ENCODE assay signal across 25 cellular contexts in the genomic region with DNA sequence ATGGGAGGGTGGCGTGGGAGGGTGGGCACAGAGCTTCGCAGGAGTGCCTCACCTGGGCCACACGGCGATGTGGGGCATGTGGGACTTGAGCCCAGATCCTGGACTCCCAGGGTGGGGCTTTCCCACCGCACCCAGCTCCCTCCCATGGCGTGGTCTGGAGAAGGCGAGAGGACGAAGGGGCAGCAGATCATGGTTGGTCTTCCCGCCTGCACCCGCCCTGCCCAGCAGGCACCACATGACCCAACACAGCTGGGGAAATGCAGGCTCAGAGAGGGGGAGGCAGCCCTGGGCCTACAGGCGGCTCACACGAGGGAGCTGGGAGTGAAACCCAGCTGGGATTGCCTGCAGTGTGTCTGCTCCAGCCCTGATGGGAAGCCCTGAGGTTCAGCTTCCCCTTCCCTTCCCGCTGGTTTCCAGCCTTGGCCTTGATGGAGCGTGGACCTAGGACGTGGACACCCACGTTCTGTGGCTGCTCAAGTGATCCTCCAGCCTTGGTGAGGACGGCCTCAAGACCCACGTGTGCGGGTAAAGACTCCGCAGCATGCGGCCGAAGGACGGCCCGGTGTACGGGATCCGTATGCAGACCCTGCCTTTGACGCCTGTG. TPM values are rescaled to one million over a fixed set of nuclear protein-coding genes. Genes with fewer than 3 reads are reported as not detected.
DNase-seq lines count a peak whose midpoint lies in the region; ATAC-seq and TF ChIP-seq lines count a peak whose summit lies in the region.
"Had no signal": no experiment of that assay in that cellular context is flagged by ENCODE, and none has a peak within 500 bp of the region (broad histone marks: within the 10 kb centered on the region; RNA-seq: fewer than 3 reads in every experiment).

No MANE protein-coding gene starts in this region.

- ATAC-seq in heart right ventricle (peak in 7 of 8 donors; percentile 5 to 30 (median 13)), upper lobe of right lung (peak; percentile 12)
- ATAC-seq: left lobe of liver; stimulated activated effector memory CD8-positive, alpha-beta T cell treated with anti-CD3 and anti-CD28 coated beads, Interleukin-12 subunit alpha, Interleukin-12 subunit beta, amount 100 ng/mL, for 72 hours; T-helper 17 cell had no signal

- H3K4me2 ChIP-seq in neuronal stem cell (ENCODE audit: insufficient read depth, low read length, poor library complexity, severe bottlenecking) (no peak overlapping the region), mesendoderm (ENCODE audit: low read length) (no peak overlapping the region)
- H3K4me2 ChIP-seq: SK-N-SH, smooth muscle cell had no signal

- H3K4ac ChIP-seq in neuronal stem cell (ENCODE audit: low read length) = no peak overlapping the region
- H3K4ac ChIP-seq in mesendoderm (ENCODE audit: low read depth, low read length) = no peak overlapping the region

- H2AK5ac ChIP-seq in neuronal stem cell (ENCODE audit: low read depth, low read length) (no peak overlapping the region), mesendoderm (ENCODE audit: low read length) (no peak overlapping the region)

- peaks cover 19 to 40% (median 33%) of the 10 kb centered on the region in 9 donors for H3K4me1 ChIP-seq in heart right ventricle
- H3K4me1 ChIP-seq in neuronal stem cell (ENCODE audit: control insufficient read depth in 2 of 2, insufficient read depth in 1 of 2, low read depth in 1 of 2, low read length in 2 of 2) = peaks cover 0 to 3% of the 10 kb centered on the region in 2 donors
- H3K4me1 ChIP-seq in upper lobe of right lung = peaks cover 4% of the 10 kb centered on the region
- H3K4me1 ChIP-seq in testis = peaks cover 6% of the 10 kb centered on the region
- H3K4me1 ChIP-seq in mesendoderm (ENCODE audit: control insufficient read depth, low read depth, low read length) = no peaks in the 10 kb centered on the region
- H3K4me1 ChIP-seq: adrenal gland, prostate gland had no signal

- H2BK5ac ChIP-seq in neuronal stem cell (ENCODE audit: low read length) (no peak overlapping the region), mesendoderm (ENCODE audit: low read length) (no peak overlapping the region)

- no peak overlapping the region for H2BK15ac ChIP-seq in neuronal stem cell (ENCODE audit: low read length)
- no peak overlapping the region for H2BK15ac ChIP-seq in mesendoderm (replicated peaks; ENCODE audit: low read depth)

- H3K4me3 ChIP-seq in heart right ventricle = peak overlapping the region in 1 of 10 donors; percentile 22
- peak overlapping the region in 1 of 2 donors; percentile 38 for H3K4me3 ChIP-seq in neuronal stem cell (ENCODE audit: low read length in 2 of 2)
- no peak overlapping the region for H3K4me3 ChIP-seq in upper lobe of right lung
- no peak overlapping the region for H3K4me3 ChIP-seq in testis
- no peak overlapping the region for H3K4me3 ChIP-seq in mesendoderm (ENCODE audit: low read length)
- H3K4me3 ChIP-seq: adrenal gland, prostate gland, smooth muscle cell had no signal

- intact Hi-C loops in heart right ventricle (cut with DNase I) = loop anchor here in 4 of 10 donors (2.0 to 5.0 kb wide), 3 partner anchors 36 to 54 kb away; no protein-coding TSS in a partner anchor
- intact Hi-C loops in upper lobe of right lung (cut with DNase I) = no loop called here
- intact Hi-C loops in testis (cut with DNase I; ENCODE audit: low total_unique reads) = no loop called here

- peak overlapping the region; percentile 25 for H3K14ac ChIP-seq in neuronal stem cell (ENCODE audit: low read length)

- H3K27me3 ChIP-seq in heart right ventricle = peaks cover 0 to 6% (median 0%) of the 10 kb centered on the region in 7 donors
- peaks cover 0 to 6% (median 0%) of the 10 kb centered on the region in 3 experiments for H3K27me3 ChIP-seq in neuronal stem cell (ENCODE audit: control insufficient read depth in 3 of 3, insufficient read depth in 3 of 3, low read depth in 1 of 3, low read length in 3 of 3)
- H3K27me3 ChIP-seq in upper lobe of right lung = no peaks in the 10 kb centered on the region
- no peaks in the 10 kb centered on the region for H3K27me3 ChIP-seq in testis
- no peaks in the 10 kb centered on the region for H3K27me3 ChIP-seq in mesendoderm (ENCODE audit: insufficient read depth, low read length, poor library complexity)
- H3K27me3 ChIP-seq: adrenal gland had no signal

- WGBS in heart right ventricle, 2 donors = 68 to 72% methylated on average over 27 of the region's 27 CpGs
- WGBS in neuronal stem cell (ENCODE audit: extremely low coverage in 2 of 2, insufficient read length in 2 of 2, insufficient replicate concordance in 1 of 2), 2 donors = no CpG with 5 or more reads among the region's 27 CpGs
- 95 to 96% methylated on average over 8 to 27 of the region's 27 CpGs for WGBS in testis, 2 donors
- no CpG with 5 or more reads among the region's 27 CpGs for WGBS in mesendoderm (ENCODE audit: extremely low coverage, insufficient coverage, low lambda C conversion rate)

- H4K8ac ChIP-seq in neuronal stem cell (ENCODE audit: low read depth, low read length) (no peak overlapping the region), mesendoderm (ENCODE audit: low read depth, low read length) (no peak overlapping the region)

- no peak for TF ChIP-seq POLR2A in testis (IDR thresholded peaks at IDR 0.05)

- H3K23ac ChIP-seq in neuronal stem cell (ENCODE audit: low read depth, low read length, poor library complexity) (peak overlapping the region; percentile 73), mesendoderm (ENCODE audit: low read length) (no peak overlapping the region)

- no peak overlapping the region for H2AFZ ChIP-seq in neuronal stem cell (ENCODE audit: low read length)

- H2BK120ac ChIP-seq in neuronal stem cell (ENCODE audit: low read depth, low read length) (no peak overlapping the region), mesendoderm (ENCODE audit: low read depth, low read length) (no peak overlapping the region)

- H2BK12ac ChIP-seq in neuronal stem cell (ENCODE audit: low read length) = peak overlapping the region; percentile 30

- no peak overlapping the region for H3K56ac ChIP-seq in mesendoderm (ENCODE audit: low read length)

- H3K9me3 ChIP-seq in heart right ventricle = peaks cover 0 to 4% (median 0%) of the 10 kb centered on the region in 11 donors
- H3K9me3 ChIP-seq in neuronal stem cell (replicated peaks in 1 of 2; ENCODE audit: control insufficient read depth in 2 of 2, insufficient read depth in 1 of 2, low read depth in 1 of 2, low read length in 2 of 2) = peaks cover 0 to 8% of the 10 kb centered on the region in 2 donors
- H3K9me3 ChIP-seq in upper lobe of right lung = no peaks in the 10 kb centered on the region
- no peaks in the 10 kb centered on the region for H3K9me3 ChIP-seq in testis
- H3K9me3 ChIP-seq: adrenal gland, prostate gland, SK-N-SH had no signal

- H3K79me2 ChIP-seq in mesendoderm (ENCODE audit: control insufficient read depth, insufficient read depth, low read length) = no peaks in the 10 kb centered on the region

- peak in 1 of 9 donors; percentile 14 for TF ChIP-seq CTCF in heart right ventricle (IDR thresholded peaks at IDR 0.05)
- no peak for TF ChIP-seq CTCF in upper lobe of right lung (IDR thresholded peaks at IDR 0.05)
- TF ChIP-seq CTCF in testis (IDR thresholded peaks at IDR 0.05) = no peak

- peaks cover 0 to 64% (median 22%) of the 10 kb centered on the region in 9 donors for H3K36me3 ChIP-seq in heart right ventricle
- H3K36me3 ChIP-seq in neuronal stem cell (replicated peaks in 1 of 2; ENCODE audit: control insufficient read depth in 2 of 2, insufficient read depth in 2 of 2, low read length in 2 of 2) = no peaks in the 10 kb centered on the region
- peaks cover 11% of the 10 kb centered on the region for H3K36me3 ChIP-seq in upper lobe of right lung
- no peaks in the 10 kb centered on the region for H3K36me3 ChIP-seq in testis (ENCODE audit: low read depth, missing control alignments)
- no peaks in the 10 kb centered on the region for H3K36me3 ChIP-seq in mesendoderm (ENCODE audit: control insufficient read depth, insufficient read depth, low read length)
- H3K36me3 ChIP-seq: adrenal gland, brain microvascular endothelial cell, prostate gland had no signal

- no peak overlapping the region for H4K5ac ChIP-seq in mesendoderm (ENCODE audit: low read length)

- H3K9ac ChIP-seq in neuronal stem cell (ENCODE audit: low read depth, low read length, poor library complexity) (peak overlapping the region; percentile 44), mesendoderm (ENCODE audit: low read length) (no peak overlapping the region)
- H3K9ac ChIP-seq: SK-N-SH had no signal

- peaks cover 11% of the 10 kb centered on the region for H3K79me1 ChIP-seq in neuronal stem cell (ENCODE audit: low read depth, low read length)
- no peaks in the 10 kb centered on the region for H3K79me1 ChIP-seq in mesendoderm (ENCODE audit: low read length)

- H4K91ac ChIP-seq in neuronal stem cell (ENCODE audit: low read depth, low read length, poor library complexity) = no peak overlapping the region

- DNase-seq in caudate nucleus (lab: John Stamatoyannopoulos, UW) = no peak
- no peak for DNase-seq in heart right ventricle
- no peak for DNase-seq in neuronal stem cell (ENCODE audit: low spot score)
- DNase-seq in upper lobe of right lung = no peak
- no peak for DNase-seq in testis
- no peak for DNase-seq in mesendoderm
- no peak for DNase-seq in cerebellum (ENCODE audit: low spot score)
- DNase-seq: activated CD4-positive, alpha-beta T cell treated with anti-CD3 and anti-CD28 coated beads for 48 hours; activated naive CD4-positive, alpha-beta T cell treated with Interleukin-2 at 50 U/mL for 16 hours; activated T-cell treated with anti-CD3 and anti-CD28 coated beads, Interleukin-2, amount 50 U/mL, for 48 hours; brain microvascular endothelial cell; CD4-positive, alpha-beta T cell; head of caudate nucleus; immature natural killer cell; NCI-H1105 treated with DMSO at 0.1 percent for 48 hours; NCI-H2029 treated with DMSO at 0.1 percent for 48 hours; NCI-H226; SK-N-SH; T-helper 17 cell had no signal

- H3K18ac ChIP-seq in neuronal stem cell (ENCODE audit: low read length) (peak overlapping the region; percentile 44), mesendoderm (ENCODE audit: low read length) (no peak overlapping the region)

- H3K27ac ChIP-seq in caudate nucleus (ENCODE audit: low read depth, low read length) (peak overlapping the region; percentile 24), heart right ventricle (peak overlapping the region; percentile 63 to 90 (median 79)), neuronal stem cell (replicated peaks; ENCODE audit: low read length) (no peak overlapping the region), upper lobe of right lung (peak overlapping the region; percentile 72), testis (no peak overlapping the region), mesendoderm (ENCODE audit: low read depth, low read length) (no peak overlapping the region)
- H3K27ac ChIP-seq: brain microvascular endothelial cell, prostate gland had no signal

RNA-seq across cellular contexts. Expression of gene PABPN1L, which starts 20.0 kb away (rescaled TPM):
- total RNA-seq in heart right ventricle (under 1 TPM in 1 of 10 donors, not detected in 9; 0.21 TPM), upper lobe of right lung (not detected), testis (under 1 TPM in 1 of 2 donors, not detected in 1; 0.93 TPM), cerebellum (not detected)
- polyA plus RNA-seq in heart right ventricle (not detected), testis (ENCODE audit: insufficient read depth, low read depth, low replicate concordance) (0.34 TPM)
- polyA plus RNA-seq in neuronal stem cell (2013, experiment 1 of 2) = not detected
- not detected for polyA plus RNA-seq in neuronal stem cell (2013, experiment 2 of 2)
- not detected for polyA plus RNA-seq in mesendoderm (2013, experiment 1 of 2)
- not detected for polyA plus RNA-seq in mesendoderm (2013, experiment 2 of 2)
- total RNA-seq: CD4-positive, alpha-beta T cell; HepG2; smooth muscle cell; T-helper 17 cell had no signal
- polyA plus RNA-seq: HepG2, immature natural killer cell, SK-N-SH, smooth muscle cell had no signal

RNA-seq across cellular contexts. Expression of gene TRAPPC2L, which starts 29.5 kb away (rescaled TPM):
- total RNA-seq in heart right ventricle = 10 to 100 TPM; 44.5 to 58.0 (median 50.9) TPM
- polyA plus RNA-seq in heart right ventricle = 10 to 100 TPM; 37.5 to 63.3 TPM
- polyA plus RNA-seq in neuronal stem cell (2013, experiment 1 of 2) = 57.0 TPM
- polyA plus RNA-seq in neuronal stem cell (2013, experiment 2 of 2) = 58.2 TPM
- total RNA-seq in upper lobe of right lung = 43.9 TPM
- 10 to 100 TPM; 58.3 to 59.8 TPM for total RNA-seq in testis
- 216 TPM for polyA plus RNA-seq in testis (ENCODE audit: insufficient read depth, low read depth, low replicate concordance)
- polyA plus RNA-seq in mesendoderm (2013, experiment 1 of 2) = 108 TPM
- polyA plus RNA-seq in mesendoderm (2013, experiment 2 of 2) = 109 TPM
- total RNA-seq in cerebellum = 26.9 TPM

RNA-seq across cellular contexts. Expression of gene GALNS, which starts 29.7 kb away (rescaled TPM):
- total RNA-seq in heart right ventricle (10 to 100 TPM; 11.5 to 18.7 (median 13.8) TPM), upper lobe of right lung (32.8 TPM), testis (10 to 100 TPM; 65.3 to 94.4 TPM), cerebellum (19.1 TPM)
- polyA plus RNA-seq in heart right ventricle (10 to 100 TPM; 13.3 to 17.6 TPM), testis (ENCODE audit: insufficient read depth, low read depth, low replicate concordance) (55.9 TPM)
- 9.6 TPM for polyA plus RNA-seq in neuronal stem cell (2013, experiment 1 of 2)
- polyA plus RNA-seq in neuronal stem cell (2013, experiment 2 of 2) = 9.1 TPM
- 8.9 TPM for polyA plus RNA-seq in mesendoderm (2013, experiment 1 of 2)
- 8.8 TPM for polyA plus RNA-seq in mesendoderm (2013, experiment 2 of 2)

Comparison
In these comparisons a context has a peak if more than half of its experiments do, and no peak if none do; other contexts are left out.
1. H3K27ac ChIP-seq: peak in caudate nucleus (single experiment), heart right ventricle (10 of 10) and upper lobe of right lung (single experiment); none in neuronal stem cell (single experiment), testis (0 of 2) and mesendoderm (single experiment).